In the genomic region with DNA sequence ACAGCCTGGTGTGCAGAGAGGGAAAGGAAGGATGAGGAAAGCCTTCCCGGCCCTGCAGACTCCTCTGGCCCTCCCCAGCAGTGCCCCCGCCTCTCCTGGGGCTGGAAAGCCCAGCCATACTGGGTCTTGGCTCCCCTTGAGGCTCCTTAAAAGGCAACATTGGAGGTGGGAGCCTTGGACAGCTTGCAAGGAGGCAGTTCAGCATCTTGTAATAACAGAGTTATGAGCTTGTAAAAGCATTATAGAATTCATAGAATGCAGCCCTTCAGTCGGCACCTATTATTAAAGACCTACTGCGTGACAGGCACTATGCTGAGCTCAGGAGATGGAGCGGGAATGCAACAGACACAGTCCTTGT, we compare ENCODE assay signal across 18 cellular contexts. TPM values are rescaled to one million over a fixed set of nuclear protein-coding genes. Genes with fewer than 3 reads are reported as not detected.
DNase-seq lines count a peak whose midpoint lies in the region; ATAC-seq and TF ChIP-seq lines count a peak whose summit lies in the region.
"Had no signal": no experiment of that assay in that cellular context is flagged by ENCODE, and none has a peak within 500 bp of the region (broad histone marks: within the 10 kb centered on the region; RNA-seq: fewer than 3 reads in every experiment).

No MANE protein-coding gene starts in this region.

- intact Hi-C loops in left ventricle myocardium superior (cut with micrococcal nuclease) (no loop called here), prostate gland (cut with DNase I) (no loop called here)

- WGBS in prostate gland, result 23% methylated on average over 5 of the region's 5 CpGs

- DNase-seq in right atrium auricular region (ENCODE audit: low spot score) (peak; percentile 54), left ventricle myocardium superior (no peak), fibroblast of villous mesenchyme (ENCODE audit: low read depth) (peak; percentile 73), prostate gland (ENCODE audit: low spot score) (peak; percentile 37), ecto neural progenitor cell (ENCODE audit: low spot score) (no peak), mucosa of gallbladder (ENCODE audit: low spot score) (no peak)
- DNase-seq: activated CD4-positive, alpha-beta T cell treated with anti-CD3 and anti-CD28 coated beads for 4 hours; activated T-cell treated with anti-CD3 and anti-CD28 coated beads, Interleukin-2, amount 50 U/mL, for 24 hours; amygdala; COR-L47; effector memory CD4-positive, alpha-beta T cell; NCI-H1105; NCI-H510A; stimulated activated naive CD4-positive, alpha-beta T cell treated with Interleukin-2 at 50 U/mL for 16 hours had no signal

- peak overlapping the region; percentile 47 to 85 for H3K4me3 ChIP-seq in right atrium auricular region
- H3K4me3 ChIP-seq in fibroblast of villous mesenchyme (ENCODE audit: low read depth, low read length), result no peak overlapping the region
- no peak overlapping the region for H3K4me3 ChIP-seq in prostate gland

- no peaks in the 10 kb centered on the region for H3K9me3 ChIP-seq in right atrium auricular region
- no peaks in the 10 kb centered on the region for H3K9me3 ChIP-seq in prostate gland
- H3K9me3 ChIP-seq: Peyer's patch had no signal

- peaks cover 39% of the 10 kb centered on the region for H3K36me3 ChIP-seq in right atrium auricular region
- no peaks in the 10 kb centered on the region for H3K36me3 ChIP-seq in prostate gland

- H3K4me1 ChIP-seq in right atrium auricular region, result peaks cover 0 to 74% of the 10 kb centered on the region in 2 donors
- H3K4me1 ChIP-seq in prostate gland (replicated peaks), result no peaks in the 10 kb centered on the region

- TF ChIP-seq POLR2A in prostate gland (IDR thresholded peaks at IDR 0.05), result no peak

- H3K27me3 ChIP-seq in right atrium auricular region (no peaks in the 10 kb centered on the region), prostate gland (replicated peaks; ENCODE audit: insufficient read depth) (no peaks in the 10 kb centered on the region)
- H3K27me3 ChIP-seq: Peyer's patch had no signal

- TF ChIP-seq CTCF in right atrium auricular region (IDR thresholded peaks at IDR 0.05), result no peak
- TF ChIP-seq CTCF in fibroblast of villous mesenchyme (IDR thresholded peaks at IDR 0.05; ENCODE audit: insufficient read depth, low read depth, low read length), result no peak
- no peak for TF ChIP-seq CTCF in prostate gland (IDR thresholded peaks at IDR 0.05)

- H3K27ac ChIP-seq in right atrium auricular region, result peak overlapping the region; percentile 83 to 92
- H3K27ac ChIP-seq in prostate gland, result peak overlapping the region; percentile 66 to 68

- no peak for ATAC-seq in left ventricle myocardium superior
- ATAC-seq in GM21423 (IDR thresholded peaks at IDR 0.05; ENCODE audit: unreplicated experiment), result no peak
- no peak for ATAC-seq in GM18511 (IDR thresholded peaks at IDR 0.05; ENCODE audit: unreplicated experiment)

RNA-seq across cellular contexts. Expression of a gene that starts 4.2 kb away (rescaled TPM):
- 100 to 1,000 TPM; 211 to 264 TPM for total RNA-seq in right atrium auricular region
- 274 TPM for total RNA-seq in left ventricle myocardium superior
- 60.5 and 87.6 TPM in 2 replicates for total RNA-seq in fibroblast of villous mesenchyme
- total RNA-seq in prostate gland, result 100 to 1,000 TPM; 103 to 134 TPM
- 169 TPM for total RNA-seq in mucosa of gallbladder

RNA-seq across cellular contexts. Expression of a gene that starts 37.0 kb away (rescaled TPM):
- total RNA-seq in right atrium auricular region (under 1 TPM in 1 of 2 donors, not detected in 1; 0.43 TPM), left ventricle myocardium superior (0.67 TPM), fibroblast of villous mesenchyme (under 0.01 TPM in 2 replicates), prostate gland (not detected), mucosa of gallbladder (not detected)
- total RNA-seq: Peyer's patch, renal cortical epithelial cell had no signal

Comparison
In these comparisons a context has a peak if more than half of its experiments do, and no peak if none do; other contexts are left out.
1. DNase-seq: peak in right atrium auricular region (single experiment), fibroblast of villous mesenchyme (single experiment) and prostate gland (single experiment); none in left ventricle myocardium superior (single experiment), ecto neural progenitor cell (single experiment) and mucosa of gallbladder (single experiment).
2. H3K4me3 ChIP-seq: peak in right atrium auricular region (2 of 2); none in fibroblast of villous mesenchyme (single experiment) and prostate gland (0 of 2).